ENCODE assay signal across 11 cellular contexts in genomic region chr22:19970031-19970478, GRCh38. TPM values are rescaled to one million over a fixed set of nuclear protein-coding genes. Genes with fewer than 3 reads are reported as not detected.
A peak's percentile ranks its signal among the peaks of the same experiment; 100 is the strongest.
DNase-seq lines count a peak whose midpoint lies in the region; ATAC-seq and TF ChIP-seq lines count a peak whose summit lies in the region.
"Had no signal": no experiment of that assay in that cellular context is flagged by ENCODE, and none has a peak within 500 bp of the region (broad histone marks: within the 10 kb centered on the region; RNA-seq: fewer than 3 reads in every experiment).

No MANE protein-coding gene starts in this region.

- CTCF ChIA-PET in HEK293 (lab: Yijun Ruan, JAX) = interaction anchor here (0.5 to 12.8 kb wide), 13 partner anchors 14 to 446 kb away, joined by 3 to 150 read pairs (median 3); no protein-coding TSS in a partner anchor

- H4K8ac ChIP-seq in trophoblast cell (ENCODE audit: low read depth, low read length) = no peak overlapping the region

- H3K79me1 ChIP-seq in trophoblast cell (ENCODE audit: low read length) = no peaks in the 10 kb centered on the region

- no peak overlapping the region for H3K14ac ChIP-seq in trophoblast cell (ENCODE audit: low read length)

- H2BK12ac ChIP-seq in trophoblast cell (ENCODE audit: low read length) = peak overlapping the region; percentile 9

- H3K79me2 ChIP-seq in trophoblast cell (ENCODE audit: control insufficient read depth, insufficient read depth, low read length, poor library complexity) = no peaks in the 10 kb centered on the region

- TF ChIP-seq CTCF in HEK293 (tag by site-specific recombination; IDR thresholded peaks at IDR 0.05) (no peak), body of pancreas (IDR thresholded peaks at IDR 0.05) (no peak)

- ATAC-seq in body of pancreas = peak; percentile 6

- H4K12ac ChIP-seq in trophoblast cell (ENCODE audit: low read depth, low read length) = no peak overlapping the region

- H3K27ac ChIP-seq in HEK293 (ENCODE audit: extremely low read depth, low read depth, low read length) (no peak overlapping the region), body of pancreas (no peak overlapping the region), trophoblast cell (ENCODE audit: low read depth, low read length) (no peak overlapping the region), caudate nucleus (ENCODE audit: low read depth, low read length) (no peak overlapping the region)
- H3K27ac ChIP-seq: neutrophil had no signal

- H3K4me1 ChIP-seq in HEK293 (ENCODE audit: control insufficient read depth, insufficient read depth, low read length) (no peaks in the 10 kb centered on the region), body of pancreas (no peaks in the 10 kb centered on the region), trophoblast cell (ENCODE audit: control insufficient read depth in 1 of 2, insufficient read depth in 2 of 2, low read length in 2 of 2) (no peaks in the 10 kb centered on the region)

- no peak overlapping the region for H3K18ac ChIP-seq in trophoblast cell (ENCODE audit: low read length)

- H3K36me3 ChIP-seq in HEK293 (ENCODE audit: control insufficient read depth in 2 of 2, insufficient read depth in 1 of 2, low read length in 2 of 2) (peaks cover 0 to 80% of the 10 kb centered on the region in 2 experiments; a peak in 1 of 3 replicates), body of pancreas (replicated peaks in 1 of 2; ENCODE audit: insufficient read depth in 1 of 2, low read depth in 2 of 2) (no peaks in the 10 kb centered on the region), trophoblast cell (ENCODE audit: control insufficient read depth in 1 of 2, insufficient read depth in 2 of 2, low read length in 2 of 2) (peaks cover 5 to 10% of the 10 kb centered on the region in 2 experiments)

- H2BK5ac ChIP-seq in trophoblast cell (ENCODE audit: low read depth, low read length, poor library complexity) = no peak overlapping the region

- no peak overlapping the region for H2BK120ac ChIP-seq in trophoblast cell (ENCODE audit: insufficient read depth, low read length, poor library complexity)

- H3K4ac ChIP-seq in trophoblast cell (ENCODE audit: low read depth, low read length) = no peak overlapping the region

- DNase-seq in body of pancreas (no peak), trophoblast cell (no peak), caudate nucleus (lab: John Stamatoyannopoulos, UW) (no peak), NCI-H1417 (lab: John Stamatoyannopoulos, UW) (no peak), activated gamma-delta T cell treated with Interleukin-2 at 50 U/mL for 16 hours (no peak)
- DNase-seq: GOT3, NCI-H2029, SHP77 treated with DMSO at 0.1 percent for 48 hours had no signal

- no peak overlapping the region for H3K23ac ChIP-seq in trophoblast cell (ENCODE audit: low read length)

- peak overlapping the region; percentile 27 for H4K91ac ChIP-seq in trophoblast cell (ENCODE audit: low read depth, low read length)

- intact Hi-C loops in body of pancreas (cut with DNase I) = loop anchor here (5.0 to 10.0 kb wide), 2 partner anchors 152 to 325 kb away; no protein-coding TSS in a partner anchor

- H3K4me3 ChIP-seq in HEK293 (ENCODE audit: low read depth, low read length) (no peak overlapping the region), body of pancreas (no peak overlapping the region), trophoblast cell (ENCODE audit: low read depth, low read length) (no peak overlapping the region)
- H3K4me3 ChIP-seq: mucosa of descending colon had no signal

- peak overlapping the region; percentile 20 for H2AK5ac ChIP-seq in trophoblast cell (ENCODE audit: low read length)

- H3K9ac ChIP-seq in trophoblast cell (ENCODE audit: low read length) = no peak overlapping the region

- no peak for TF ChIP-seq POLR2A in body of pancreas (IDR thresholded peaks at IDR 0.05)

- POLR2A ChIA-PET in HEK293 (lab: Yijun Ruan, JAX) = interaction anchor here (1.0 to 5.8 kb wide), 2 partner anchors 14 to 43 kb away, joined by 4 to 26 read pairs; no protein-coding TSS in a partner anchor

- no peaks in the 10 kb centered on the region for H3K9me3 ChIP-seq in HEK293 (ENCODE audit: control insufficient read depth, insufficient read depth, low read depth, low read length)
- no peaks in the 10 kb centered on the region for H3K9me3 ChIP-seq in body of pancreas
- H3K9me3 ChIP-seq in trophoblast cell (ENCODE audit: insufficient read depth, low read depth, low read length) = no peaks in the 10 kb centered on the region
- H3K9me3 ChIP-seq: mucosa of descending colon, neutrophil had no signal

- no peaks in the 10 kb centered on the region for H3K27me3 ChIP-seq in body of pancreas
- no peaks in the 10 kb centered on the region for H3K27me3 ChIP-seq in trophoblast cell (ENCODE audit: insufficient read depth, low read length)
- H3K27me3 ChIP-seq: neutrophil had no signal

- no peak overlapping the region for H3K4me2 ChIP-seq in trophoblast cell (ENCODE audit: low read length)

- H2AFZ ChIP-seq in trophoblast cell (ENCODE audit: insufficient read depth, low read length, poor library complexity) = no peak overlapping the region

- 69 to 74% methylated on average over 7 of the region's 9 CpGs for WGBS in body of pancreas, 2 donors
- WGBS in trophoblast cell (ENCODE audit: extremely low coverage, insufficient coverage, insufficient read length) = no CpG with 5 or more reads among the region's 9 CpGs

TF ChIP-seq in HEK293, 187 proteins besides CTCF, POLR2A, EP300 and RAD21:
- TF ChIP-seq GLIS2 (tag by site-specific recombination; IDR thresholded peaks at IDR 0.05) = peak; percentile 77
- TF ChIP-seq ZSCAN16 (tag by site-specific recombination; IDR thresholded peaks at IDR 0.05) = no peak
- TF ChIP-seq ZNF501 (tag by site-specific recombination; IDR thresholded peaks at IDR 0.05) = no peak
- peak; percentile 61 for TF ChIP-seq GLIS1 (tag by site-specific recombination; IDR thresholded peaks at IDR 0.05)
- peak; percentile 66; the same call in 1 of the 2 replicates for TF ChIP-seq SCRT1 (tag by site-specific recombination; IDR thresholded peaks at IDR 0.05; ENCODE audit: borderline replicate concordance)

RNA-seq across cellular contexts. Expression of gene TXNRD2, which starts 28.4 kb away (rescaled TPM):
- total RNA-seq in body of pancreas = 10 to 100 TPM; 22.1 to 23.6 TPM
- polyA plus RNA-seq in trophoblast cell (2013) = 2.2 and 2.6 TPM in 2 replicates

RNA-seq across cellular contexts. Expression of gene COMT, which starts 28.5 kb away (rescaled TPM):
- total RNA-seq in body of pancreas = 10 to 100 TPM; 85.6 to 98.2 TPM
- 16.0 and 18.0 TPM in 2 replicates for polyA plus RNA-seq in trophoblast cell (2013)

RNA-seq across cellular contexts. Expression of gene ARVCF, which starts 46.6 kb away (rescaled TPM):
- 100 to 1,000 TPM in 1 of 2 donors, 10 to 100 TPM in 1; 36.6 to 150 TPM for total RNA-seq in body of pancreas
- polyA plus RNA-seq in trophoblast cell (2013) = 5.7 and 5.9 TPM in 2 replicates

RNA-seq across cellular contexts. Expression of gene TANGO2, which starts 50.9 kb away (rescaled TPM):
- total RNA-seq in body of pancreas = 10 to 100 TPM; 10.5 to 19.7 TPM
- polyA plus RNA-seq in trophoblast cell (2013) = 13.5 and 14.9 TPM in 2 replicates
